ENCODE assay signal across 17 cellular contexts in genomic region chr14:78302841-78303240, GRCh38.
DNase-seq lines count a peak whose midpoint lies in the region; ATAC-seq, FAIRE-seq and TF ChIP-seq lines count a peak whose summit lies in the region.
"Had no signal": no experiment of that assay in that cellular context is flagged by ENCODE, and none has a peak within 500 bp of the region (broad histone marks: within the 10 kb centered on the region; RNA-seq: fewer than 3 reads in every experiment).

No MANE protein-coding gene starts in this region.

- peak; percentile 75 for DNase-seq in NCI-H2107 treated with DMSO at 0.1 percent for 48 hours (lab: John Stamatoyannopoulos, UW; ENCODE audit: unreplicated experiment)
- no peak for DNase-seq in NCI-H2107 (lab: John Stamatoyannopoulos, UW)
- DNase-seq in NCI-H2029 (lab: John Stamatoyannopoulos, UW), result peak; percentile 67
- DNase-seq in K562 (ENCODE audit: extremely low read depth in 1 of 4, low spot score in 3 of 4), result no peak
- peak; percentile 31 for DNase-seq in neural progenitor cell (ENCODE audit: low spot score)
- no peak for DNase-seq in KG1 (lab: John Stamatoyannopoulos, UW)
- no peak for DNase-seq in suprapubic skin (ENCODE audit: low spot score in 2 of 2)
- DNase-seq in T-helper 1 cell, result no peak
- DNase-seq: MV-4-11, NCI-H1436 treated with DMSO at 0.1 percent for 48 hours, NCI-H2227 treated with DMSO at 0.1 percent for 48 hours, NCI-H774, SIG-M5, T-helper 2 cell had no signal

- no peak overlapping the region for H3K4me3 Mint-ChIP-seq in neural progenitor cell
- H3K4me3 Mint-ChIP-seq: IgD-negative memory B cell had no signal

- H3K27ac ChIP-seq in K562 (ENCODE audit: extremely low read depth, low read depth, low read length) (no peak overlapping the region), neural progenitor cell (no peak overlapping the region), suprapubic skin (no peak overlapping the region)
- H3K27ac ChIP-seq: BLaER1 treated with 17β-estradiol and CSF1 and Interleukin-3, amounts not matched to agents 10 nM and 100 nM had no signal

- CTCF ChIA-PET in K562 (lab: Yijun Ruan, JAX; ENCODE audit: low intra/inter-chr PET ratio), result no interaction called here

- H3K27ac Mint-ChIP-seq in neural progenitor cell, result no peak overlapping the region
- H3K27ac Mint-ChIP-seq: IgD-negative memory B cell had no signal

- 0% methylated on average over 2 of the region's 2 CpGs for WGBS in K562 (ENCODE audit: insufficient coverage, low coverage, missing lambda C conversion rate)
- WGBS in suprapubic skin, result 41% methylated on average over 2 of the region's 2 CpGs

- no peaks in the 10 kb centered on the region for H3K36me3 Mint-ChIP-seq in neural progenitor cell
- H3K36me3 Mint-ChIP-seq: IgD-negative memory B cell had no signal

- no peak for TF ChIP-seq RAD21 in K562 (CRISPR knock-in tag; conservative IDR thresholded peaks at IDR 0.05 in 1 of 2, IDR thresholded peaks at IDR 0.05 in 1 of 2)

- no peak overlapping the region for H3K9ac ChIP-seq in K562 (ENCODE audit: insufficient read depth in 1 of 2, low read depth in 2 of 2, low read length in 2 of 2)
- no peak overlapping the region for H3K9ac ChIP-seq in neural progenitor cell
- H3K9ac ChIP-seq: BLaER1 treated with 17β-estradiol and CSF1 and Interleukin-3, amounts not matched to agents 10 nM and 100 nM had no signal

- H3K4me1 ChIP-seq in K562 (replicated peaks in 1 of 2; ENCODE audit: control insufficient read depth in 2 of 2, insufficient read depth in 2 of 2, low read length in 2 of 2) (no peaks in the 10 kb centered on the region), neural progenitor cell (peaks cover 25% of the 10 kb centered on the region), suprapubic skin (no peaks in the 10 kb centered on the region)

- no peak overlapping the region for H2AFZ ChIP-seq in K562 (ENCODE audit: low read depth, low read length)
- no peak overlapping the region for H2AFZ ChIP-seq in neural progenitor cell (replicated peaks)

- H3K4me2 ChIP-seq in K562 (ENCODE audit: insufficient read depth, low read length) (no peak overlapping the region), neural progenitor cell (peak overlapping the region; percentile 20)

- no TSS peak for BruUV-seq in K562 (replicated peaks; lab: Mats Ljungman, UMichigan)

- intact Hi-C loops in K562 (cut with micrococcal nuclease), result no loop called here

- H4K20me1 ChIP-seq in K562 (replicated peaks; ENCODE audit: control insufficient read depth, insufficient read depth, low read length) (no peaks in the 10 kb centered on the region), neural progenitor cell (ENCODE audit: low read depth) (no peaks in the 10 kb centered on the region)
- H4K20me1 ChIP-seq: BLaER1 treated with 17β-estradiol and CSF1 and Interleukin-3, amounts not matched to agents 10 nM and 100 nM had no signal

- H3K36me3 ChIP-seq in K562 (ENCODE audit: control insufficient read depth, insufficient read depth, low read length) (no peaks in the 10 kb centered on the region), neural progenitor cell (no peaks in the 10 kb centered on the region), suprapubic skin (no peaks in the 10 kb centered on the region)
- H3K36me3 ChIP-seq: BLaER1 treated with 17β-estradiol and CSF1 and Interleukin-3, amounts not matched to agents 10 nM and 100 nM had no signal

- POLR2A ChIA-PET in K562 (lab: Yijun Ruan, JAX), result no interaction called here

- peaks cover 3% of the 10 kb centered on the region for H3K27me3 Mint-ChIP-seq in neural progenitor cell (ENCODE audit: insufficient read depth, low read depth)

- ATAC-seq in K562, result no peak

- H3F3A ChIP-seq in neural progenitor cell (ENCODE audit: low read depth), result no peaks in the 10 kb centered on the region

- peaks cover 10% of the 10 kb centered on the region for H3K4me1 Mint-ChIP-seq in neural progenitor cell
- H3K4me1 Mint-ChIP-seq: IgD-negative memory B cell had no signal

- TF ChIP-seq POLR2A in K562 (conservative IDR thresholded peaks at IDR 0.05) (no peak), suprapubic skin (IDR thresholded peaks at IDR 0.05) (no peak)

- H3K9me3 ChIP-seq in K562 (replicated peaks; ENCODE audit: control insufficient read depth, insufficient read depth, low read depth, low read length), result no peaks in the 10 kb centered on the region
- H3K9me3 ChIP-seq in neural progenitor cell (ENCODE audit: low read depth), result no peaks in the 10 kb centered on the region
- no peaks in the 10 kb centered on the region for H3K9me3 ChIP-seq in suprapubic skin
- H3K9me3 ChIP-seq: BLaER1 treated with 17β-estradiol and CSF1 and Interleukin-3, amounts not matched to agents 10 nM and 100 nM had no signal

- no peak overlapping the region for H3K4me3 ChIP-seq in K562
- no peak overlapping the region for H3K4me3 ChIP-seq in neural progenitor cell
- no peak overlapping the region for H3K4me3 ChIP-seq in suprapubic skin
- H3K4me3 ChIP-seq: BLaER1 treated with 17β-estradiol and CSF1 and Interleukin-3, amounts not matched to agents 10 nM and 100 nM had no signal

- H3K27me3 ChIP-seq in K562 (ENCODE audit: control insufficient read depth in 2 of 2, insufficient read depth in 2 of 2, low read length in 2 of 2) (no peaks in the 10 kb centered on the region), neural progenitor cell (no peaks in the 10 kb centered on the region), suprapubic skin (peaks cover 1% of the 10 kb centered on the region)
- H3K27me3 ChIP-seq: BLaER1 treated with 17β-estradiol and CSF1 and Interleukin-3, amounts not matched to agents 10 nM and 100 nM had no signal

- H3K79me2 ChIP-seq in K562 (ENCODE audit: control insufficient read depth, insufficient read depth, low read length) (no peaks in the 10 kb centered on the region), neural progenitor cell (ENCODE audit: low read depth) (no peaks in the 10 kb centered on the region)

- H3K9me3 Mint-ChIP-seq in neural progenitor cell, result no peaks in the 10 kb centered on the region

- FAIRE-seq in K562 (lab: Jason Lieb, UNC), result no peak
- FAIRE-seq: GM18507 had no signal

- H3K9me1 ChIP-seq in K562 (ENCODE audit: control insufficient read depth, insufficient read depth, low read length), result no peaks in the 10 kb centered on the region

- TF ChIP-seq EP300 in K562 (IDR thresholded peaks at IDR 0.05; ENCODE audit: low read length), result no peak
- TF ChIP-seq EP300 in suprapubic skin (IDR thresholded peaks at IDR 0.05), result no peak

- TF ChIP-seq CTCF in K562 (IDR thresholded peaks at IDR 0.05 in 2 of 3, conservative IDR thresholded peaks at IDR 0.05 in 1 of 3; ENCODE audit: insufficient read depth in 2 of 3, low read depth in 1 of 3, low read length in 3 of 3) (no peak), neural progenitor cell (IDR thresholded peaks at IDR 0.05) (no peak), suprapubic skin (IDR thresholded peaks at IDR 0.05) (no peak)

- in situ Hi-C loops in K562 (cut with MboI), result no loop called here

TF ChIP-seq in K562, 482 proteins besides CTCF, POLR2A, EP300 and RAD21:
- TF ChIP-seq ZNF239 (CRISPR knock-in tag; IDR thresholded peaks at IDR 0.05) (no peak), GTF2E2 (tag; IDR thresholded peaks at IDR 0.05) (no peak), SREBF2 (CRISPR knock-in tag; IDR thresholded peaks at IDR 0.05) (no peak), SRF (CRISPR knock-in tag; IDR thresholded peaks at IDR 0.05) (peak in 1 of 2 experiments; percentile 88; a peak in 1 of 4 replicates), KAT7 (CRISPR knock-in tag; IDR thresholded peaks at IDR 0.05; ENCODE audit: borderline replicate concordance) (no peak), TBL1XR1 (IDR thresholded peaks at IDR 0.05; ENCODE audit: low read length in 2 of 2) (no peak)
- TF ChIP-seq, protein P1, sequence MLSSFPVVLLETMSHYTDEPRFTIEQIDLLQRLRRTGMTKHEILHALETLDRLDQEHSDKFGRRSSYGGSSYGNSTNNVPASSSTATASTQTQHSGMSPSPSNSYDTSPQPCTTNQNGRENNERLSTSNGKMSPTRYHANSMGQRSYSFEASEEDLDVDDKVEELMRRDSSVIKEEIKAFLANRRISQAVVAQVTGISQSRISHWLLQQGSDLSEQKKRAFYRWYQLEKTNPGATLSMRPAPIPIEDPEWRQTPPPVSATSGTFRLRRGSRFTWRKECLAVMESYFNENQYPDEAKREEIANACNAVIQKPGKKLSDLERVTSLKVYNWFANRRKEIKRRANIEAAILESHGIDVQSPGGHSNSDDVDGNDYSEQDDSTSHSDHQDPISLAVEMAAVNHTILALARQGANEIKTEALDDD (IDR thresholded peaks at IDR 0.05), result 0 out of 2 replicates have a peak, but pooled peaks have one; percentile 15

Comparison
In these comparisons a context has a peak if more than half of its experiments do, and no peak if none do; other contexts are left out.
1. DNase-seq: peak in NCI-H2107 treated with DMSO at 0.1 percent for 48 hours (single experiment), NCI-H2029 (single experiment) and neural progenitor cell (single experiment); none in NCI-H2107 (single experiment), K562 (0 of 4), KG1 (single experiment), suprapubic skin (0 of 2) and T-helper 1 cell (0 of 5).